14 cellular contexts compared by ENCODE assay signal in genomic region chr13:44277459-44277858, GRCh38.
DNase-seq lines count a peak whose midpoint lies in the region; ATAC-seq, FAIRE-seq and TF ChIP-seq lines count a peak whose summit lies in the region.
"Had no signal": no experiment of that assay in that cellular context is flagged by ENCODE, and none has a peak within 500 bp of the region (broad histone marks: within the 10 kb centered on the region; RNA-seq: fewer than 3 reads in every experiment).

No MANE protein-coding gene starts in this region.

- TF ChIP-seq EP300 in HepG2 (IDR thresholded peaks at IDR 0.05; ENCODE audit: low read depth in 2 of 2, low read length in 2 of 2) (no peak), HepG2 (CRISPR knock-in tag; IDR thresholded peaks at IDR 0.05; ENCODE audit: borderline replicate concordance) (no peak)

- POLR2A ChIA-PET in CD4-positive, alpha-beta memory T cell (lab: Charles Lee; ENCODE audit: partially characterized antibody), result no interaction called here
- POLR2A ChIA-PET in HepG2 (lab: Yijun Ruan, JAX), result no interaction called here

- H3K79me2 ChIP-seq in OCI-LY1 (ENCODE audit: insufficient read depth, low read length) (no peaks in the 10 kb centered on the region), HepG2 (ENCODE audit: insufficient read depth, low read length) (no peaks in the 10 kb centered on the region)

- peaks cover 11 to 18% of the 10 kb centered on the region in 2 donors for H3K27me3 Mint-ChIP-seq in CD4-positive, alpha-beta memory T cell
- peaks cover 17 to 27% of the 10 kb centered on the region in 2 donors for H3K27me3 Mint-ChIP-seq in natural killer cell (ENCODE audit: low read depth in 2 of 2)

- H3K27me3 ChIP-seq in CD4-positive, alpha-beta memory T cell (ENCODE audit: insufficient read depth, low read length), result no peaks in the 10 kb centered on the region
- H3K27me3 ChIP-seq in OCI-LY1 (ENCODE audit: insufficient read depth, low read length) (no peaks in the 10 kb centered on the region), HepG2 (ENCODE audit: control insufficient read depth in 1 of 2, insufficient read depth in 2 of 2, low read length in 2 of 2) (no peaks in the 10 kb centered on the region), subcutaneous abdominal adipose tissue (ENCODE audit: control insufficient read depth in 5 of 5, insufficient read depth in 4 of 5, low read length in 5 of 5) (no peaks in the 10 kb centered on the region)
- H3K27me3 ChIP-seq: BE2C had no signal

- no peaks in the 10 kb centered on the region for H3K9me2 ChIP-seq in OCI-LY1 (ENCODE audit: low read depth, low read length)

- H3K27ac ChIP-seq in CD4-positive, alpha-beta memory T cell (ENCODE audit: low read depth, low read length), result no peak overlapping the region
- peak overlapping the region; percentile 72 for H3K27ac ChIP-seq in OCI-LY1 (ENCODE audit: low read depth, low read length, poor library complexity, severe bottlenecking)
- H3K27ac ChIP-seq in HepG2 (ENCODE audit: extremely low read length, insufficient read depth, low read length), result no peak overlapping the region
- peak overlapping the region; percentile 38 for H3K27ac ChIP-seq in subcutaneous abdominal adipose tissue (ENCODE audit: low read depth, low read length)

- H3K4me2 ChIP-seq in OCI-LY1 (ENCODE audit: low read length) (peak overlapping the region; percentile 26; the same call in 1 of the 2 replicates), HepG2 (ENCODE audit: low read depth, low read length) (no peak overlapping the region)

- no TSS peak for BruUV-seq in HepG2 (replicated peaks; lab: Mats Ljungman, UMichigan)

- intact Hi-C loops in CD4-positive, alpha-beta memory T cell (cut with micrococcal nuclease), result loop anchor here (10.0 kb wide), 2 partner anchors 373 to 637 kb away; no protein-coding TSS in a partner anchor
- intact Hi-C loops in HepG2 (cut with micrococcal nuclease; ENCODE audit: unreplicated experiment) (no loop called here), natural killer cell (cut with micrococcal nuclease) (loop anchor here (10.0 kb wide), 1 partner anchor 133 kb away; no protein-coding TSS in a partner anchor)

- H3K9me3 Mint-ChIP-seq in CD4-positive, alpha-beta memory T cell, result peaks cover 0 to 21% (median 4%) of the 10 kb centered on the region in 8 donors
- peaks cover 0 to 2% of the 10 kb centered on the region in 2 donors for H3K9me3 Mint-ChIP-seq in natural killer cell
- H3K9me3 Mint-ChIP-seq: HFFc6 had no signal

- H3K27ac Mint-ChIP-seq in CD4-positive, alpha-beta memory T cell, result peak overlapping the region in 4 of 7 donors; percentile 3 to 31 (median 6)
- H3K27ac Mint-ChIP-seq in natural killer cell, result peak overlapping the region in 1 of 2 donors; percentile 43
- H3K27ac Mint-ChIP-seq: HFFc6 had no signal

- H3K4me1 Mint-ChIP-seq in CD4-positive, alpha-beta memory T cell, result peaks cover 21 to 40% (median 29%) of the 10 kb centered on the region in 4 donors
- peaks cover 17 to 22% of the 10 kb centered on the region in 2 donors for H3K4me1 Mint-ChIP-seq in natural killer cell

- peaks cover 24% of the 10 kb centered on the region for H3K4me1 ChIP-seq in CD4-positive, alpha-beta memory T cell (ENCODE audit: insufficient read depth, low read length)
- H3K4me1 ChIP-seq in OCI-LY1 (ENCODE audit: insufficient read depth, low read length, severe bottlenecking) (peaks cover 74% of the 10 kb centered on the region), HepG2 (ENCODE audit: insufficient read depth, low read length) (peaks cover 40% of the 10 kb centered on the region), subcutaneous abdominal adipose tissue (ENCODE audit: control insufficient read depth in 5 of 5, insufficient read depth in 5 of 5, low read length in 5 of 5) (peaks cover 0 to 46% (median 15%) of the 10 kb centered on the region in 5 donors)

- no peaks in the 10 kb centered on the region for H3K9me3 ChIP-seq in CD4-positive, alpha-beta memory T cell (ENCODE audit: control insufficient read depth in 1 of 2, low read length in 2 of 2)
- no peaks in the 10 kb centered on the region for H3K9me3 ChIP-seq in OCI-LY1 (ENCODE audit: low read length)
- H3K9me3 ChIP-seq in HepG2 (ENCODE audit: low read length), result no peaks in the 10 kb centered on the region
- no peaks in the 10 kb centered on the region for H3K9me3 ChIP-seq in subcutaneous abdominal adipose tissue (ENCODE audit: control insufficient read depth in 5 of 5, low read length in 5 of 5)
- H3K9me3 ChIP-seq: BE2C had no signal

- TF ChIP-seq RAD21 in HepG2 (CRISPR knock-in tag; IDR thresholded peaks at IDR 0.05), result no peak

- no peak overlapping the region for H3K4me3 Mint-ChIP-seq in CD4-positive, alpha-beta memory T cell
- H3K4me3 Mint-ChIP-seq in natural killer cell, result no peak overlapping the region
- H3K4me3 Mint-ChIP-seq: HFFc6 had no signal

- no peaks in the 10 kb centered on the region for H3F3A ChIP-seq in OCI-LY1 (ENCODE audit: insufficient read depth, low read length)

- ATAC-seq in HepG2 (no peak), GM19035 (IDR thresholded peaks at IDR 0.05; ENCODE audit: unreplicated experiment) (no peak), natural killer cell (no peak)

- 26% methylated on average over 1 of the region's 1 CpG for WGBS in HepG2 (ENCODE audit: low lambda C conversion rate)

- H2AFZ ChIP-seq in OCI-LY1 (ENCODE audit: low read length), result no peak overlapping the region
- no peak overlapping the region for H2AFZ ChIP-seq in HepG2 (ENCODE audit: low read length)

- no peak for TF ChIP-seq POLR2A in HepG2 (IDR thresholded peaks at IDR 0.05; ENCODE audit: insufficient read depth in 1 of 2, low read depth in 2 of 2, low read length in 2 of 2)

- CTCF ChIA-PET in CD4-positive, alpha-beta memory T cell (lab: Charles Lee; ENCODE audit: partially characterized antibody), result no interaction called here
- CTCF ChIA-PET in HepG2 (lab: Yijun Ruan, JAX; ENCODE audit: low intra/inter-chr PET ratio, low total read pairs), result no interaction called here

- TF ChIP-seq CTCF in OCI-LY1 (IDR thresholded peaks at IDR 0.05; ENCODE audit: low read length) (no peak), HepG2 (CRISPR knock-in tag; IDR thresholded peaks at IDR 0.05) (no peak), natural killer cell (IDR thresholded peaks at IDR 0.05) (no peak)

- FAIRE-seq in HepG2 (lab: Jason Lieb, UNC), result no peak
- FAIRE-seq: D721Med had no signal

- no peak overlapping the region for H3K4me3 ChIP-seq in CD4-positive, alpha-beta memory T cell (ENCODE audit: low read length in 2 of 2)
- H3K4me3 ChIP-seq in OCI-LY1 (ENCODE audit: low read depth, low read length, poor library complexity, severe bottlenecking) (peak overlapping the region; percentile 5), HepG2 (replicated peaks in 1 of 3; ENCODE audit: insufficient read depth in 1 of 3, low read depth in 2 of 3, low read length in 3 of 3) (no peak overlapping the region), subcutaneous abdominal adipose tissue (ENCODE audit: low read depth in 1 of 5, low read length in 5 of 5) (no peak overlapping the region)

- no peaks in the 10 kb centered on the region for H3K36me3 ChIP-seq in CD4-positive, alpha-beta memory T cell (ENCODE audit: insufficient read depth, low read length)
- H3K36me3 ChIP-seq in OCI-LY1 (ENCODE audit: insufficient read depth, low read length), result no peaks in the 10 kb centered on the region
- no peaks in the 10 kb centered on the region for H3K36me3 ChIP-seq in HepG2 (replicated peaks in 1 of 2; ENCODE audit: control insufficient read depth in 1 of 2, insufficient read depth in 2 of 2, low read length in 2 of 2)
- no peaks in the 10 kb centered on the region for H3K36me3 ChIP-seq in subcutaneous abdominal adipose tissue (ENCODE audit: control insufficient read depth in 5 of 5, insufficient read depth in 5 of 5, low read length in 5 of 5)
- H3K36me3 ChIP-seq: BE2C had no signal

- H4K20me1 ChIP-seq in OCI-LY1 (ENCODE audit: insufficient read depth, low read length) (no peaks in the 10 kb centered on the region), HepG2 (ENCODE audit: insufficient read depth, low read length) (no peaks in the 10 kb centered on the region)

- in situ Hi-C loops in HepG2 (cut with HindIII; ENCODE audit: extremely low pct_ligation_motif_present, low pct_unique_long_range_greater_than_20kb), result no loop called here

- peaks cover 14 to 15% of the 10 kb centered on the region in 2 donors for H3K36me3 Mint-ChIP-seq in CD4-positive, alpha-beta memory T cell
- peaks cover 10% of the 10 kb centered on the region for H3K36me3 Mint-ChIP-seq in natural killer cell

- H3K9ac ChIP-seq in OCI-LY1 (ENCODE audit: low read length) (no peak overlapping the region; the same call in 1 of the 2 replicates), HepG2 (ENCODE audit: insufficient read depth, low read depth, low read length) (no peak overlapping the region), subcutaneous abdominal adipose tissue (ENCODE audit: low read length in 5 of 5) (no peak overlapping the region)

- DNase-seq in CD4-positive, alpha-beta memory T cell, result no peak
- DNase-seq in HepG2 (ENCODE audit: low spot score) (no peak), NCI-H2227 (lab: John Stamatoyannopoulos, UW; ENCODE audit: unreplicated experiment) (no peak), natural killer cell (no peak)
- DNase-seq: BE2C, HFFc6, NCI-H1417, NCI-H187 treated with DMSO at 0.1 percent for 48 hours, Right ventricle myocardium superior, SW 1271 had no signal

TF ChIP-seq in HepG2, 621 proteins besides CTCF, POLR2A, EP300 and RAD21 (continues in another document):
- TF ChIP-seq PCBP2 (optimal IDR thresholded peaks at IDR 0.05; ENCODE audit: low read depth, low read length, poor library complexity, severe bottlenecking), result peak; percentile 70
- no peak for TF ChIP-seq DZIP1 (CRISPR knock-in tag; IDR thresholded peaks at IDR 0.05)
- peak; percentile 87 for TF ChIP-seq HNRNPK (IDR thresholded peaks at IDR 0.05; ENCODE audit: low read depth, low read length, poor library complexity, severe bottlenecking)
- TF ChIP-seq ZNF776 (CRISPR knock-in tag; IDR thresholded peaks at IDR 0.05), result no peak

Comparison
In these comparisons a context has a peak if more than half of its experiments do, and no peak if none do; other contexts are left out.
1. H3K27ac ChIP-seq: peak in OCI-LY1 (single experiment) and subcutaneous abdominal adipose tissue (single experiment); none in CD4-positive, alpha-beta memory T cell (single experiment) and HepG2 (single experiment).